ENCODE assay signal across 8 cellular contexts in genomic region chr1:227946624-227947424, GRCh38. TPM values are rescaled to one million over a fixed set of nuclear protein-coding genes. Genes with fewer than 3 reads are reported as not detected.
DNase-seq lines count a peak whose midpoint lies in the region; ATAC-seq, FAIRE-seq and TF ChIP-seq lines count a peak whose summit lies in the region.

No MANE protein-coding gene starts in this region.

- DNase-seq in 8988T, result peak; percentile 98
- peak; percentile 90 for DNase-seq in GM13977 (ENCODE audit: low spot score)
- peak; percentile 27 for DNase-seq in RPMI7951 (ENCODE audit: low read depth)
- DNase-seq in glutamatergic neuron, result peak; percentile 88
- DNase-seq in omental fat pad (ENCODE audit: low spot score), result no peak
- DNase-seq in urothelium cell line (ENCODE audit: low spot score), result peak; percentile 81

- peak overlapping the region; percentile 82 for H3K4me3 Mint-ChIP-seq in activated naive CD8-positive, alpha-beta T cell
- peak overlapping the region; percentile 95 for H3K4me3 Mint-ChIP-seq in glutamatergic neuron (ENCODE audit: unreplicated experiment)

- H3K27ac Mint-ChIP-seq in activated naive CD8-positive, alpha-beta T cell, result no peak overlapping the region
- peak overlapping the region; percentile 89 for H3K27ac Mint-ChIP-seq in glutamatergic neuron (ENCODE audit: unreplicated experiment)

- FAIRE-seq in urothelium cell line (lab: Jason Lieb, UNC), result no peak

- TF ChIP-seq CTCF in GM13977 (IDR thresholded peaks at IDR 0.05; ENCODE audit: extremely low read depth, insufficient read depth, missing control alignments) (peak; percentile 88), glutamatergic neuron (IDR thresholded peaks at IDR 0.05; ENCODE audit: partially characterized antibody, unreplicated experiment) (peak; percentile 66), omental fat pad (IDR thresholded peaks at IDR 0.05) (no peak)

- no peaks in the 10 kb centered on the region for H3K36me3 Mint-ChIP-seq in activated naive CD8-positive, alpha-beta T cell
- H3K36me3 Mint-ChIP-seq in glutamatergic neuron (ENCODE audit: unreplicated experiment), result no peaks in the 10 kb centered on the region

- peaks cover 8% of the 10 kb centered on the region for H3K27me3 Mint-ChIP-seq in activated naive CD8-positive, alpha-beta T cell
- H3K27me3 Mint-ChIP-seq in glutamatergic neuron (ENCODE audit: unreplicated experiment), result peaks cover 16% of the 10 kb centered on the region

- in situ Hi-C loops in GM13977 (cut with MboI; ENCODE audit: low pct_unique_long_range_greater_than_20kb, low sequenced_read_pairs, unreplicated experiment), result no loop called here

- ATAC-seq in HG03460 (IDR thresholded peaks at IDR 0.05; ENCODE audit: unreplicated experiment) (peak; percentile 69), omental fat pad (ENCODE audit: low FRiP score) (peak; percentile 41)

- H3K9me3 Mint-ChIP-seq in activated naive CD8-positive, alpha-beta T cell (ENCODE audit: low read depth), result no peaks in the 10 kb centered on the region
- peaks cover 15% of the 10 kb centered on the region for H3K9me3 Mint-ChIP-seq in glutamatergic neuron (ENCODE audit: unreplicated experiment)

- H3K4me1 Mint-ChIP-seq in activated naive CD8-positive, alpha-beta T cell (ENCODE audit: low read depth), result peaks cover 11% of the 10 kb centered on the region
- peaks cover 11% of the 10 kb centered on the region for H3K4me1 Mint-ChIP-seq in glutamatergic neuron (ENCODE audit: low read depth, unreplicated experiment)

RNA-seq across cellular contexts. Expression of gene WNT9A, which starts 0.9 kb away (rescaled TPM):
- total RNA-seq in RPMI7951 (2014; rRNA removed; shearing (Covaris generic)), result 9.5 and 14.0 TPM in 2 replicates
- total RNA-seq in glutamatergic neuron (ENCODE audit: unreplicated experiment) (13.8 TPM), omental fat pad (10 to 100 TPM in 2 of 4 donors, 1 to 10 TPM in 2; 1.3 to 16.5 (median 5.8) TPM)

RNA-seq across cellular contexts. Expression of gene WNT3A, which starts 60.0 kb away (rescaled TPM):
- total RNA-seq in RPMI7951 (2014; rRNA removed; shearing (Covaris generic)), result not detected in 2 replicates
- total RNA-seq in glutamatergic neuron (ENCODE audit: unreplicated experiment) (not detected), omental fat pad (not detected)

Comparison
In these comparisons a context has a peak if more than half of its experiments do, and no peak if none do; other contexts are left out.
1. CTCF ChIP-seq: peak in GM13977 (single experiment) and glutamatergic neuron (single experiment); none in omental fat pad (0 of 3).